In genomic region chr5:79191457-79191856, GRCh38 we compare ENCODE assay signal across 27 cellular contexts. TPM values are rescaled to one million over a fixed set of nuclear protein-coding genes. Genes with fewer than 3 reads are reported as not detected.
DNase-seq lines count a peak whose midpoint lies in the region; ATAC-seq and TF ChIP-seq lines count a peak whose summit lies in the region.
"Had no signal": no experiment of that assay in that cellular context is flagged by ENCODE, and none has a peak within 500 bp of the region (broad histone marks: within the 10 kb centered on the region; RNA-seq: fewer than 3 reads in every experiment).

No MANE protein-coding gene starts in this region.

- H3K27me3 Mint-ChIP-seq in GM23338 (ENCODE audit: insufficient read depth, low read depth, poor library complexity): peaks cover 6% of the 10 kb centered on the region
- H3K27me3 Mint-ChIP-seq: activated naive CD8-positive, alpha-beta T cell treated with anti-CD3 and anti-CD28 coated beads, Interleukin-2, amount 10 ng/mL, durations not matched to agents 7 days and 5 days had no signal

- no peak overlapping the region for H3K4me2 ChIP-seq in GM23338
- no peak overlapping the region for H3K4me2 ChIP-seq in PC-3 (ENCODE audit: low read length)
- H3K4me2 ChIP-seq: BLaER1 treated with 17β-estradiol and CSF1 and Interleukin-3, amounts not matched to agents 10 nM and 100 nM had no signal

- TF ChIP-seq CTCF in BE2C (IDR thresholded peaks at IDR 0.05; ENCODE audit: low read depth, low read length): peak; percentile 27; the same call in 1 of the 2 replicates
- peak; percentile 22 to 43; a peak in 2 of 4 replicates for TF ChIP-seq CTCF in GM23338 (conservative IDR thresholded peaks at IDR 0.05; ENCODE audit: low read depth in 2 of 2)
- no peak for TF ChIP-seq CTCF in PC-3 (conservative IDR thresholded peaks at IDR 0.05; ENCODE audit: low read depth, low read length)

- no peak for DNase-seq in BE2C
- peak; percentile 46 for DNase-seq in GM23338 (ENCODE audit: low spot score)
- DNase-seq in PC-3: no peak
- DNase-seq in cerebellar cortex (ENCODE audit: low spot score): peak; percentile 3
- no peak for DNase-seq in UCSD-AML1 (lab: John Stamatoyannopoulos, UW; ENCODE audit: unreplicated experiment)
- no peak for DNase-seq in activated T-cell treated with anti-CD3 and anti-CD28 coated beads, Interleukin-2, amount 50 U/mL, for 48 hours
- DNase-seq: activated CD4-positive, alpha-beta T cell treated with anti-CD3 and anti-CD28 coated beads for 4 hours; activated CD8-positive, alpha-beta memory T cell treated with anti-CD3 and anti-CD28 coated beads for 24 hours; activated effector memory CD4-positive, alpha-beta T cell treated with anti-CD3 and anti-CD28 coated beads, Interleukin-2, amount 50 U/mL, for 16 hours; activated naive CD8-positive, alpha-beta T cell treated with anti-CD3 and anti-CD28 coated beads, Interleukin-2, amount 10 ng/mL, durations not matched to agents 7 days and 5 days; Caco-2; EL; foreskin melanocyte; immature natural killer cell; KG1; left colon; NCI-H1436 treated with DMSO at 0.1 percent for 48 hours; NCI-H510A treated with DMSO at 0.1 percent for 48 hours; RPMI8226; trophoblast cell had no signal

- H4K20me1 ChIP-seq in GM23338 (replicated peaks; ENCODE audit: insufficient read depth) (no peaks in the 10 kb centered on the region), PC-3 (ENCODE audit: low read length) (no peaks in the 10 kb centered on the region)
- H4K20me1 ChIP-seq: BLaER1 treated with 17β-estradiol and CSF1 and Interleukin-3, amounts not matched to agents 10 nM and 100 nM had no signal

- H3K27ac ChIP-seq in GM23338 (ENCODE audit: low read depth): no peak overlapping the region
- no peak overlapping the region for H3K27ac ChIP-seq in PC-3 (ENCODE audit: low read length)
- H3K27ac ChIP-seq: ascending aorta; BLaER1 treated with 17β-estradiol and CSF1 and Interleukin-3, amounts not matched to agents 10 nM and 100 nM; esophagus muscularis mucosa; right atrium auricular region; SK-N-MC had no signal

- H3K27ac Mint-ChIP-seq in GM23338: peak overlapping the region; percentile 13; the same call in 1 of the 2 replicates
- H3K27ac Mint-ChIP-seq: activated naive CD8-positive, alpha-beta T cell treated with anti-CD3 and anti-CD28 coated beads, Interleukin-2, amount 10 ng/mL, durations not matched to agents 7 days and 5 days; immature natural killer cell had no signal

- no TSS peak for BruUV-seq in PC-3 (replicated peaks; lab: Mats Ljungman, UMichigan)

- ATAC-seq in GM23338 (peak; percentile 87), PC-3 (peak; percentile 49; the same call in 1 of the 2 replicates), HG03520 (IDR thresholded peaks at IDR 0.05; ENCODE audit: unreplicated experiment) (no peak), HG02623 (IDR thresholded peaks at IDR 0.05; ENCODE audit: unreplicated experiment) (no peak)
- ATAC-seq: left colon had no signal

- no peaks in the 10 kb centered on the region for H3K9me3 ChIP-seq in BE2C
- no peaks in the 10 kb centered on the region for H3K9me3 ChIP-seq in PC-3 (ENCODE audit: low read length)
- H3K9me3 ChIP-seq: ascending aorta; BLaER1 treated with 17β-estradiol and CSF1 and Interleukin-3, amounts not matched to agents 10 nM and 100 nM; Caco-2; esophagus muscularis mucosa; right atrium auricular region had no signal

- no peak overlapping the region; the same call in 2 of the 3 replicates for H3K4me3 Mint-ChIP-seq in GM23338
- H3K4me3 Mint-ChIP-seq: activated naive CD8-positive, alpha-beta T cell treated with anti-CD3 and anti-CD28 coated beads, Interleukin-2, amount 10 ng/mL, durations not matched to agents 7 days and 5 days; immature natural killer cell had no signal

- H3K36me3 Mint-ChIP-seq in GM23338 (ENCODE audit: low read depth): no peaks in the 10 kb centered on the region
- H3K36me3 Mint-ChIP-seq: activated naive CD8-positive, alpha-beta T cell treated with anti-CD3 and anti-CD28 coated beads, Interleukin-2, amount 10 ng/mL, durations not matched to agents 7 days and 5 days; immature natural killer cell had no signal

- H3K36me3 ChIP-seq in BE2C (no peaks in the 10 kb centered on the region), GM23338 (ENCODE audit: insufficient read depth) (no peaks in the 10 kb centered on the region), PC-3 (ENCODE audit: low read depth, low read length) (no peaks in the 10 kb centered on the region)
- H3K36me3 ChIP-seq: ascending aorta; BLaER1 treated with 17β-estradiol and CSF1 and Interleukin-3, amounts not matched to agents 10 nM and 100 nM; esophagus muscularis mucosa; right atrium auricular region had no signal

- no peaks in the 10 kb centered on the region; the same call in none of the 2 replicates for H3K4me1 ChIP-seq in BE2C
- no peaks in the 10 kb centered on the region for H3K4me1 ChIP-seq in GM23338 (ENCODE audit: insufficient read depth)
- peaks cover 7% of the 10 kb centered on the region for H3K4me1 ChIP-seq in PC-3 (ENCODE audit: insufficient read depth, low read length)
- H3K4me1 ChIP-seq: ascending aorta; BLaER1 treated with 17β-estradiol and CSF1 and Interleukin-3, amounts not matched to agents 10 nM and 100 nM; Caco-2; right atrium auricular region had no signal

- no peak overlapping the region for H3K4me3 ChIP-seq in BE2C (ENCODE audit: low read depth, low read length)
- no peak overlapping the region for H3K4me3 ChIP-seq in GM23338
- H3K4me3 ChIP-seq in PC-3 (ENCODE audit: low read length): no peak overlapping the region
- H3K4me3 ChIP-seq: ascending aorta; BLaER1 treated with 17β-estradiol and CSF1 and Interleukin-3, amounts not matched to agents 10 nM and 100 nM; esophagus muscularis mucosa; right atrium auricular region; SK-N-MC had no signal

- no peaks in the 10 kb centered on the region for H3F3A ChIP-seq in GM23338 (replicated peaks; ENCODE audit: low read depth)
- no peaks in the 10 kb centered on the region for H3F3A ChIP-seq in PC-3 (ENCODE audit: low read length, unreplicated experiment)

- H2AFZ ChIP-seq in GM23338: no peak overlapping the region
- no peak overlapping the region for H2AFZ ChIP-seq in PC-3 (ENCODE audit: low read length)

- no peak overlapping the region for H3K9ac ChIP-seq in PC-3 (ENCODE audit: low read length)
- H3K9ac ChIP-seq: BLaER1 treated with 17β-estradiol and CSF1 and Interleukin-3, amounts not matched to agents 10 nM and 100 nM had no signal

- H3K4me1 Mint-ChIP-seq in GM23338: no peaks in the 10 kb centered on the region
- H3K4me1 Mint-ChIP-seq: activated naive CD8-positive, alpha-beta T cell treated with anti-CD3 and anti-CD28 coated beads, Interleukin-2, amount 10 ng/mL, durations not matched to agents 7 days and 5 days; immature natural killer cell had no signal

- intact Hi-C loops in PC-3 (cut with micrococcal nuclease): no loop called here

- H3K27me3 ChIP-seq in BE2C: no peaks in the 10 kb centered on the region
- H3K27me3 ChIP-seq in GM23338 (ENCODE audit: insufficient read depth): no peaks in the 10 kb centered on the region
- no peaks in the 10 kb centered on the region for H3K27me3 ChIP-seq in PC-3 (ENCODE audit: low read length)
- H3K27me3 ChIP-seq: ascending aorta; BLaER1 treated with 17β-estradiol and CSF1 and Interleukin-3, amounts not matched to agents 10 nM and 100 nM; esophagus muscularis mucosa; right atrium auricular region had no signal

- H3K9me2 ChIP-seq in GM23338 (ENCODE audit: insufficient read depth) (no peaks in the 10 kb centered on the region), PC-3 (replicated peaks; ENCODE audit: low read length) (no peaks in the 10 kb centered on the region)

- CTCF ChIA-PET in PC-3 (lab: Charles Lee): interaction anchor here (0.7 kb wide), 2 partner anchors 171 to 197 kb away, joined by 4 read pairs; no protein-coding TSS in a partner anchor

- H3K9me3 Mint-ChIP-seq in GM23338: no peaks in the 10 kb centered on the region
- H3K9me3 Mint-ChIP-seq: activated naive CD8-positive, alpha-beta T cell treated with anti-CD3 and anti-CD28 coated beads, Interleukin-2, amount 10 ng/mL, durations not matched to agents 7 days and 5 days; immature natural killer cell had no signal

- H3K79me2 ChIP-seq in GM23338 (replicated peaks; ENCODE audit: insufficient read depth) (no peaks in the 10 kb centered on the region), PC-3 (ENCODE audit: low read length) (no peaks in the 10 kb centered on the region)

- POLR2A ChIA-PET in PC-3 (lab: Charles Lee; ENCODE audit: unreplicated experiment): no interaction called here

TF ChIP-seq in GM23338, 12 proteins besides CTCF, POLR2A, EP300 and RAD21 (continues in another document):
- no peak for TF ChIP-seq REST (IDR thresholded peaks at IDR 0.05; ENCODE audit: unreplicated experiment)
- TF ChIP-seq CREB1 (CRISPR knock-in tag; IDR thresholded peaks at IDR 0.05; ENCODE audit: low read depth): no peak
- TF ChIP-seq EZH2phosphoT487 (IDR thresholded peaks at IDR 0.05; ENCODE audit: unreplicated experiment): no peak
- TF ChIP-seq ZNF114 (CRISPR knock-in tag; IDR thresholded peaks at IDR 0.05): no peak
- TF ChIP-seq ZNF331 (CRISPR knock-in tag; IDR thresholded peaks at IDR 0.05; ENCODE audit: low read depth): no peak
- no peak for TF ChIP-seq EZH2 (IDR thresholded peaks at IDR 0.05; ENCODE audit: low read depth, unreplicated experiment)

RNA-seq across cellular contexts. Expression of gene JMY, which starts 44.5 kb away (rescaled TPM):
- 8.9 TPM for polyA plus RNA-seq in BE2C (2012; ENCODE audit: insufficient read depth, insufficient read length, low read depth)
- total RNA-seq in GM23338 (2014; rRNA removed; shearing (Covaris generic)): 15.9 and 18.4 TPM in 2 replicates
- 6.1 and 6.2 TPM in 2 replicates for polyA plus RNA-seq in GM23338 (2016; fragmentation: Nextera tagmentation; extraction: Ambion mirVana)
- total RNA-seq in PC-3 (2014; rRNA removed): 4.3 and 5.7 TPM in 2 replicates

Comparison
In these comparisons a context has a peak if more than half of its experiments do, and no peak if none do; other contexts are left out.
1. DNase-seq: peak in GM23338 (single experiment) and cerebellar cortex (single experiment); none in BE2C (single experiment), PC-3 (single experiment), UCSD-AML1 (single experiment) and activated T-cell treated with anti-CD3 and anti-CD28 coated beads, Interleukin-2, amount 50 U/mL, for 48 hours (0 of 2).
2. ATAC-seq: peak in GM23338 (single experiment) and PC-3 (single experiment); none in HG03520 (single experiment) and HG02623 (single experiment).